In the genomic region with DNA sequence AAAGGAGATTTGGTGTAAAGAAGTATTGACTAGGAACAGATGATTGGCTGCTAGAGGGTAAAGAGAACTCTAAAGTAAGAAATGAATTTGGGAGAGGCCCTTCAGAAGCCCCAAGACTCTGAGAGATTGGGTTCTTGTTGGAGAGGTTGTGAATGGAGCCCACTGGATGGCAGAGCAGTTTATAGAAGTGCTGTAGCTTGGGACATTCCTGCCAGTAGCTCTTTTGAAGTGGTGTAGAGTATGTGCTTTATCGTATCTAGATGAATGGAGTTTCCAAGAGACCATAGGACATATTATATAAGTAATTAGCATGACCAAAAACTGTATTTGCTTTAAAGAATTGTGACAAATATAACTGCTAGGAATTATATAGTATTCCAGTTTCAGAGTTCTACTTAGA, we compare ENCODE assay signal across 16 cellular contexts.
"Had no signal": no experiment of that assay in that cellular context is flagged by ENCODE, and none has a peak within 500 bp of the region (broad histone marks: within the 10 kb centered on the region; RNA-seq: fewer than 3 reads in every experiment).

No MANE protein-coding gene starts in this region.

- ATAC-seq: activated CD8-positive, alpha-beta memory T cell treated with anti-CD3 and anti-CD28 coated beads, Interleukin-2, amount 10 ng/mL, durations not matched to agents 7 days and 5 days; foreskin keratinocyte; T-cell had no signal

- H3K27ac Mint-ChIP-seq: activated CD4-positive, alpha-beta memory T cell treated with anti-CD3 and anti-CD28 coated beads, Interleukin-2, amount 10 ng/mL, durations not matched to agents 7 days and 5 days; activated CD8-positive, alpha-beta memory T cell treated with anti-CD3 and anti-CD28 coated beads, Interleukin-2, amount 10 ng/mL, durations not matched to agents 7 days and 5 days; neural progenitor cell; stimulated activated naive CD8-positive, alpha-beta T cell treated with anti-CD3 and anti-CD28 coated beads, Interleukin-15, Interleukin-2, amounts not matched to agents 100 ng/mL and 50 ng/mL, for 24 hours; T-cell had no signal

- H3K4me3 Mint-ChIP-seq: activated CD4-positive, alpha-beta memory T cell treated with anti-CD3 and anti-CD28 coated beads, Interleukin-2, amount 10 ng/mL, durations not matched to agents 7 days and 5 days; activated CD8-positive, alpha-beta memory T cell treated with anti-CD3 and anti-CD28 coated beads, Interleukin-2, amount 10 ng/mL, durations not matched to agents 7 days and 5 days; neural progenitor cell; stimulated activated naive CD8-positive, alpha-beta T cell treated with anti-CD3 and anti-CD28 coated beads, Interleukin-15, Interleukin-2, amounts not matched to agents 100 ng/mL and 50 ng/mL, for 24 hours had no signal

- H3K27me3 Mint-ChIP-seq: activated CD4-positive, alpha-beta memory T cell treated with anti-CD3 and anti-CD28 coated beads, Interleukin-2, amount 10 ng/mL, durations not matched to agents 7 days and 5 days; activated CD8-positive, alpha-beta memory T cell treated with anti-CD3 and anti-CD28 coated beads, Interleukin-2, amount 10 ng/mL, durations not matched to agents 7 days and 5 days; stimulated activated naive CD8-positive, alpha-beta T cell treated with anti-CD3 and anti-CD28 coated beads, Interleukin-15, Interleukin-2, amounts not matched to agents 100 ng/mL and 50 ng/mL, for 24 hours; T-cell had no signal

- H3K4me1 Mint-ChIP-seq: neural progenitor cell had no signal

- H3K27ac ChIP-seq: foreskin keratinocyte, hepatocyte, neural progenitor cell, psoas muscle, skin epidermis, upper lobe of left lung had no signal

- H3K9me3 Mint-ChIP-seq: stimulated activated naive CD8-positive, alpha-beta T cell treated with anti-CD3 and anti-CD28 coated beads, Interleukin-15, Interleukin-2, amounts not matched to agents 100 ng/mL and 50 ng/mL, for 24 hours; T-cell had no signal

- DNase-seq: activated CD4-positive, alpha-beta memory T cell treated with anti-CD3 and anti-CD28 coated beads, Interleukin-2, amount 10 ng/mL, durations not matched to agents 7 days and 5 days; activated CD4-positive, alpha-beta T cell treated with anti-CD3 and anti-CD28 coated beads for 48 hours; activated CD4-positive, CD25-positive, alpha-beta regulatory T cell; activated CD8-positive, alpha-beta memory T cell treated with anti-CD3 and anti-CD28 coated beads, Interleukin-2, amount 10 ng/mL, durations not matched to agents 7 days and 5 days; activated naive CD4-positive, alpha-beta T cell treated with Interleukin-2 at 50 U/mL for 16 hours; foreskin keratinocyte; islet precursor cell; mammary epithelial cell; psoas muscle; right cardiac atrium; T-cell had no signal
